ENCODE assay signal across 21 cellular contexts in genomic region chr7:54678763-54679396, GRCh38.
DNase-seq lines count a peak whose midpoint lies in the region; ATAC-seq and TF ChIP-seq lines count a peak whose summit lies in the region.
"Had no signal": no experiment of that assay in that cellular context is flagged by ENCODE, and none has a peak within 500 bp of the region (broad histone marks: within the 10 kb centered on the region; RNA-seq: fewer than 3 reads in every experiment).

No MANE protein-coding gene starts in this region.

- no peaks in the 10 kb centered on the region for H4K20me1 ChIP-seq in DND-41 (ENCODE audit: insufficient read depth, low read length)

- CTCF ChIA-PET in Panc1 (lab: Charles Lee) = no interaction called here

- in situ Hi-C loops in Panc1 (cut with HindIII; ENCODE audit: low pct_unique_long_range_greater_than_20kb, low sequenced_read_pairs) = no loop called here

- no peak overlapping the region for H3K9ac ChIP-seq in DND-41 (ENCODE audit: low read depth, low read length)
- H3K9ac ChIP-seq: KMS-11 had no signal

- DNase-seq in DND-41 = no peak
- peak; percentile 12 for DNase-seq in HT-29 (ENCODE audit: low spot score)
- no peak for DNase-seq in Panc1 (ENCODE audit: low read depth, low spot score)
- DNase-seq in fibroblast of mammary gland (ENCODE audit: low read depth) = no peak
- no peak for DNase-seq in MV-4-11 (lab: John Stamatoyannopoulos, UW)
- DNase-seq in sciatic nerve (ENCODE audit: low spot score) = no peak
- no peak for DNase-seq in NCI-H2107 (lab: John Stamatoyannopoulos, UW)
- DNase-seq in activated CD8-positive, alpha-beta memory T cell treated with anti-CD3 and anti-CD28 coated beads for 24 hours = no peak
- DNase-seq: activated CD4-positive, alpha-beta memory T cell treated with anti-CD3 and anti-CD28 coated beads, Interleukin-2, amount 10 ng/mL, durations not matched to agents 7 days and 5 days; activated naive CD8-positive, alpha-beta T cell treated with anti-CD3 and anti-CD28 coated beads, Interleukin-2, amount 50 U/mL, for 24 hours; Calu3; effector CD4-positive, alpha-beta T cell; H9; NCI-H1694; NCI-H446 treated with DMSO at 0.1 percent for 48 hours; nephron progenitor cell; Peyer's patch; psoas muscle; testis had no signal

- H3K36me3 ChIP-seq in DND-41 (ENCODE audit: insufficient read depth, low read length) (no peaks in the 10 kb centered on the region), Panc1 (ENCODE audit: control insufficient read depth, insufficient read depth, low read length) (no peaks in the 10 kb centered on the region)
- H3K36me3 ChIP-seq: Peyer's patch had no signal

- H3K4me3 ChIP-seq in DND-41 (ENCODE audit: low read depth in 1 of 2, low read length in 2 of 2) = no peak overlapping the region
- no peak overlapping the region for H3K4me3 ChIP-seq in Panc1 (ENCODE audit: low read depth in 2 of 2, low read length in 2 of 2)
- no peak overlapping the region for H3K4me3 ChIP-seq in fibroblast of mammary gland (ENCODE audit: control insufficient read depth, low read depth, low read length)
- H3K4me3 ChIP-seq: Peyer's patch, psoas muscle, testis had no signal

- no peak overlapping the region for H3K4me2 ChIP-seq in DND-41 (ENCODE audit: insufficient read depth, low read length)
- H3K4me2 ChIP-seq: KMS-11 had no signal

- POLR2A ChIA-PET in Panc1 (lab: Charles Lee) = no interaction called here

- no peaks in the 10 kb centered on the region for H3K4me1 ChIP-seq in DND-41 (ENCODE audit: insufficient read depth, low read length)
- no peaks in the 10 kb centered on the region for H3K4me1 ChIP-seq in Panc1 (ENCODE audit: control insufficient read depth, insufficient read depth, low read length)
- H3K4me1 ChIP-seq: Peyer's patch, psoas muscle, testis had no signal

- no peak overlapping the region for H2AFZ ChIP-seq in DND-41 (ENCODE audit: low read depth, low read length)

- H3K79me2 ChIP-seq in DND-41 (ENCODE audit: insufficient read depth, low read length) = no peaks in the 10 kb centered on the region

- ATAC-seq in DND-41 (ENCODE audit: insufficient read depth, low read depth) = no peak
- ATAC-seq in Panc1 = no peak
- ATAC-seq in sciatic nerve = no peak
- ATAC-seq: activated naive CD8-positive, alpha-beta T cell treated with anti-CD3 and anti-CD28 coated beads, Interleukin-2, amount 50 U/mL, for 24 hours; psoas muscle had no signal

- intact Hi-C loops in Panc1 (cut with micrococcal nuclease; ENCODE audit: unreplicated experiment) (no loop called here), sciatic nerve (cut with DNase I) (no loop called here)

- TF ChIP-seq CTCF in DND-41 (IDR thresholded peaks at IDR 0.05; ENCODE audit: borderline replicate concordance, extremely low read depth, low read length, poor library complexity, severe bottlenecking) (peak; percentile 26), Panc1 (IDR thresholded peaks at IDR 0.05) (peak; percentile 55), fibroblast of mammary gland (conservative IDR thresholded peaks at IDR 0.05; ENCODE audit: control insufficient read depth, insufficient read depth, low read depth, low read length) (peak; percentile 3)

- H3K9me3 ChIP-seq in DND-41 (ENCODE audit: insufficient read depth, low read length, severe bottlenecking) (no peaks in the 10 kb centered on the region), Panc1 (ENCODE audit: control insufficient read depth, insufficient read depth, low read depth, low read length) (no peaks in the 10 kb centered on the region)
- H3K9me3 ChIP-seq: Peyer's patch, psoas muscle, testis had no signal

- no TSS peak for BruUV-seq in Panc1 (replicated peaks; lab: Mats Ljungman, UMichigan)

- H3K27me3 ChIP-seq in DND-41 (ENCODE audit: insufficient read depth, low read length, poor library complexity) = no peaks in the 10 kb centered on the region
- peaks cover 13% of the 10 kb centered on the region for H3K27me3 ChIP-seq in Panc1 (ENCODE audit: control insufficient read depth, insufficient read depth, low read length)
- H3K27me3 ChIP-seq: Peyer's patch, testis had no signal

- H3K27ac ChIP-seq in DND-41 (ENCODE audit: low read length) = no peak overlapping the region
- no peak overlapping the region for H3K27ac ChIP-seq in Panc1 (ENCODE audit: low read length)
- H3K27ac ChIP-seq: HL-60, KMS-11, Peyer's patch, psoas muscle, testis had no signal

Comparison
In these comparisons a context has a peak if more than half of its experiments do, and no peak if none do; other contexts are left out.
1. CTCF ChIP-seq: peak in every context shown above with its lines; median percentile 55 in Panc1; 26 in DND-41; 3 in fibroblast of mammary gland.